Comparison of ENCODE assay signal across 9 cellular contexts in genomic region chr11:2387266-2387982, GRCh38. TPM values are rescaled to one million over a fixed set of nuclear protein-coding genes. Genes with fewer than 3 reads are reported as not detected.
A peak's percentile ranks its signal among the peaks of the same experiment; 100 is the strongest.
DNase-seq lines count a peak whose midpoint lies in the region; ATAC-seq and TF ChIP-seq lines count a peak whose summit lies in the region.
"Had no signal": no experiment of that assay in that cellular context is flagged by ENCODE, and none has a peak within 500 bp of the region (broad histone marks: within the 10 kb centered on the region; RNA-seq: fewer than 3 reads in every experiment).

No MANE protein-coding gene starts in this region.

- no peaks in the 10 kb centered on the region for H3K4me1 ChIP-seq in urinary bladder (ENCODE audit: insufficient read depth)

- in situ Hi-C loops in astrocyte of the spinal cord (cut with HindIII; ENCODE audit: low sequenced_read_pairs): no loop called here

- no peaks in the 10 kb centered on the region for H3K9me3 Mint-ChIP-seq in activated naive CD4-positive, alpha-beta T cell treated with anti-CD3 and anti-CD28 coated beads, Interleukin-2, amount 50 U/mL, for 72 hours

- H3K36me3 ChIP-seq in urinary bladder (ENCODE audit: insufficient read depth): no peaks in the 10 kb centered on the region

- H3K4me3 ChIP-seq in astrocyte of the spinal cord (ENCODE audit: low read depth, low read length) (no peak overlapping the region), urinary bladder (ENCODE audit: low read depth, low read length) (no peak overlapping the region)

- no peak for TF ChIP-seq CTCF in astrocyte of the spinal cord (IDR thresholded peaks at IDR 0.05; ENCODE audit: low read depth, low read length)

- H3K36me3 Mint-ChIP-seq in activated naive CD4-positive, alpha-beta T cell treated with anti-CD3 and anti-CD28 coated beads, Interleukin-2, amount 50 U/mL, for 72 hours: no peaks in the 10 kb centered on the region
- H3K36me3 Mint-ChIP-seq: activated naive CD8-positive, alpha-beta T cell had no signal

- peak; percentile 30 to 64 for ATAC-seq in activated naive CD4-positive, alpha-beta T cell treated with anti-CD3 and anti-CD28 coated beads, Interleukin-2, amount 50 U/mL, for 72 hours
- no peak for ATAC-seq in HG03378 (IDR thresholded peaks at IDR 0.05; ENCODE audit: unreplicated experiment)

- WGBS in urinary bladder: 37% methylated on average over 14 of the region's 14 CpGs

- no peak for DNase-seq in activated naive CD4-positive, alpha-beta T cell treated with anti-CD3 and anti-CD28 coated beads, Interleukin-2, amount 50 U/mL, for 72 hours (ENCODE audit: low spot score in 2 of 2)
- DNase-seq in activated naive CD4-positive, alpha-beta T cell treated with Interleukin-2 at 50 U/mL for 16 hours: no peak
- peak; percentile 58 for DNase-seq in astrocyte of the spinal cord (ENCODE audit: low read depth, low spot score)
- DNase-seq in medulla oblongata (ENCODE audit: extremely low spot score): peak; percentile 77
- no peak for DNase-seq in activated effector memory CD4-positive, alpha-beta T cell treated with anti-CD3 and anti-CD28 coated beads, Interleukin-2, amount 50 U/mL, for 16 hours
- no peak for DNase-seq in HCEC 1CT

- H3K27ac ChIP-seq in urinary bladder (ENCODE audit: low read depth): peak overlapping the region; percentile 48

- H3K27ac Mint-ChIP-seq in activated naive CD4-positive, alpha-beta T cell treated with anti-CD3 and anti-CD28 coated beads, Interleukin-2, amount 50 U/mL, for 72 hours: peak overlapping the region; percentile 46 to 55
- H3K27ac Mint-ChIP-seq: activated naive CD8-positive, alpha-beta T cell had no signal

RNA-seq across cellular contexts. Expression of gene CD81, which starts 10.3 kb away (rescaled TPM):
- 100 to 1,000 TPM; 107 to 142 TPM for total RNA-seq in activated naive CD4-positive, alpha-beta T cell treated with anti-CD3 and anti-CD28 coated beads, Interleukin-2, amount 50 U/mL, for 72 hours
- 251 TPM for total RNA-seq in urinary bladder
- polyA plus RNA-seq in urinary bladder: 1,145 TPM

RNA-seq across cellular contexts. Expression of gene TSSC4, which starts 13.1 kb away (rescaled TPM):
- total RNA-seq in activated naive CD4-positive, alpha-beta T cell treated with anti-CD3 and anti-CD28 coated beads, Interleukin-2, amount 50 U/mL, for 72 hours: 10 to 100 TPM; 31.8 to 38.7 TPM
- total RNA-seq in urinary bladder: 16.6 TPM
- 61.7 TPM for polyA plus RNA-seq in urinary bladder

RNA-seq across cellular contexts. Expression of gene TRPM5, which starts 56.9 kb away (rescaled TPM):
- total RNA-seq in activated naive CD4-positive, alpha-beta T cell treated with anti-CD3 and anti-CD28 coated beads, Interleukin-2, amount 50 U/mL, for 72 hours: not detected
- 0.11 TPM for total RNA-seq in urinary bladder
- 0.05 TPM for polyA plus RNA-seq in urinary bladder

RNA-seq across cellular contexts. Expression of gene KCNQ1, which starts 57.4 kb away (rescaled TPM):
- 10 to 100 TPM; 12.2 to 19.3 TPM for total RNA-seq in activated naive CD4-positive, alpha-beta T cell treated with anti-CD3 and anti-CD28 coated beads, Interleukin-2, amount 50 U/mL, for 72 hours
- 6.3 TPM for total RNA-seq in urinary bladder
- polyA plus RNA-seq in urinary bladder: 9.1 TPM

Comparison
In these comparisons a context has a peak if more than half of its experiments do, and no peak if none do; other contexts are left out.
1. DNase-seq: peak in astrocyte of the spinal cord (single experiment) and medulla oblongata (single experiment); none in activated naive CD4-positive, alpha-beta T cell treated with anti-CD3 and anti-CD28 coated beads, Interleukin-2, amount 50 U/mL, for 72 hours (0 of 2), activated naive CD4-positive, alpha-beta T cell treated with Interleukin-2 at 50 U/mL for 16 hours (single experiment), activated effector memory CD4-positive, alpha-beta T cell treated with anti-CD3 and anti-CD28 coated beads, Interleukin-2, amount 50 U/mL, for 16 hours (single experiment) and HCEC 1CT (single experiment).